2 cellular contexts compared by ENCODE assay signal in the genomic region with DNA sequence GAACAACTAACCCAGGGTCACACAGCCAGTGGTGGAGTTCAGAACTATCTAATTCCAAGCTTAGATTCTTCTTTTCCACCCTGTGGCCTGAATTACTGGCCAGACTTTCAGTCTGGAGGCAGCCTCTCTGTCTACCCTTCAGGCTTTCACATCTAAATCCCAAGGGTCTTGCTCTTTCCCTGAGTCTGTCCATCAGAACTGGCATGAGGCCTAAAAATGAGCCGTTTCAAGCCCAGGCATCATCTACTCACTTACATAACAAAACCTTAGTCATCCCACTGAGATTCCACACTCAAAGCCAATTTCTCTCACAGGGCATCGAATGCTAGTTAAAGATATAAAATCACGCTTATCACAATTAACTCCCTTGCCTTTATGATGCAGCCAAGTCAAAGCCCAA.
TF ChIP-seq lines count a peak whose summit lies in the region.

No MANE protein-coding gene starts in this region.

TF ChIP-seq in SK-N-SH treated with all-trans-retinoic acid at 6 μM for 48 hours, 23 proteins besides CTCF, POLR2A, EP300 and RAD21 (continued from another document):
- TF ChIP-seq PPARA (CRISPR knock-in tag; IDR thresholded peaks at IDR 0.05; ENCODE audit: borderline replicate concordance) (no peak), ZFP30 (CRISPR knock-in tag; IDR thresholded peaks at IDR 0.05) (no peak), CSDC2 (CRISPR knock-in tag; IDR thresholded peaks at IDR 0.05) (no peak), OSR1 (CRISPR knock-in tag; IDR thresholded peaks at IDR 0.05) (no peak), ESRRG (CRISPR knock-in tag; IDR thresholded peaks at IDR 0.05) (no peak), TCF4 (CRISPR knock-in tag; IDR thresholded peaks at IDR 0.05; ENCODE audit: borderline replicate concordance) (no peak), ZNF565 (CRISPR knock-in tag; conservative IDR thresholded peaks at IDR 0.05; ENCODE audit: low read depth) (no peak), TOX (CRISPR knock-in tag; IDR thresholded peaks at IDR 0.05; ENCODE audit: borderline replicate concordance) (no peak), ZFP3 (CRISPR knock-in tag; IDR thresholded peaks at IDR 0.05) (no peak), ZNF70 (CRISPR knock-in tag; IDR thresholded peaks at IDR 0.05) (no peak), BACH2 (CRISPR knock-in tag; IDR thresholded peaks at IDR 0.05; ENCODE audit: borderline replicate concordance) (no peak)
- TF ChIP-seq, protein P1, sequence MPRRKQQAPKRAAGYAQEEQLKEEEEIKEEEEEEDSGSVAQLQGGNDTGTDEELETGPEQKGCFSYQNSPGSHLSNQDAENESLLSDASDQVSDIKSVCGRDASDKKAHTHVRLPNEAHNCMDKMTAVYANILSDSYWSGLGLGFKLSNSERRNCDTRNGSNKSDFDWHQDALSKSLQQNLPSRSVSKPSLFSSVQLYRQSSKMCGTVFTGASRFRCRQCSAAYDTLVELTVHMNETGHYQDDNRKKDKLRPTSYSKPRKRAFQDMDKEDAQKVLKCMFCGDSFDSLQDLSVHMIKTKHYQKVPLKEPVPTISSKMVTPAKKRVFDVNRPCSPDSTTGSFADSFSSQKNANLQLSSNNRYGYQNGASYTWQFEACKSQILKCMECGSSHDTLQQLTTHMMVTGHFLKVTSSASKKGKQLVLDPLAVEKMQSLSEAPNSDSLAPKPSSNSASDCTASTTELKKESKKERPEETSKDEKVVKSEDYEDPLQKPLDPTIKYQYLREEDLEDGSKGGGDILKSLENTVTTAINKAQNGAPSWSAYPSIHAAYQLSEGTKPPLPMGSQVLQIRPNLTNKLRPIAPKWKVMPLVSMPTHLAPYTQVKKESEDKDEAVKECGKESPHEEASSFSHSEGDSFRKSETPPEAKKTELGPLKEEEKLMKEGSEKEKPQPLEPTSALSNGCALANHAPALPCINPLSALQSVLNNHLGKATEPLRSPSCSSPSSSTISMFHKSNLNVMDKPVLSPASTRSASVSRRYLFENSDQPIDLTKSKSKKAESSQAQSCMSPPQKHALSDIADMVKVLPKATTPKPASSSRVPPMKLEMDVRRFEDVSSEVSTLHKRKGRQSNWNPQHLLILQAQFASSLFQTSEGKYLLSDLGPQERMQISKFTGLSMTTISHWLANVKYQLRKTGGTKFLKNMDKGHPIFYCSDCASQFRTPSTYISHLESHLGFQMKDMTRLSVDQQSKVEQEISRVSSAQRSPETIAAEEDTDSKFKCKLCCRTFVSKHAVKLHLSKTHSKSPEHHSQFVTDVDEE (CRISPR knock-in tag; IDR thresholded peaks at IDR 0.05) = no peak
- TF ChIP-seq, protein P2, sequence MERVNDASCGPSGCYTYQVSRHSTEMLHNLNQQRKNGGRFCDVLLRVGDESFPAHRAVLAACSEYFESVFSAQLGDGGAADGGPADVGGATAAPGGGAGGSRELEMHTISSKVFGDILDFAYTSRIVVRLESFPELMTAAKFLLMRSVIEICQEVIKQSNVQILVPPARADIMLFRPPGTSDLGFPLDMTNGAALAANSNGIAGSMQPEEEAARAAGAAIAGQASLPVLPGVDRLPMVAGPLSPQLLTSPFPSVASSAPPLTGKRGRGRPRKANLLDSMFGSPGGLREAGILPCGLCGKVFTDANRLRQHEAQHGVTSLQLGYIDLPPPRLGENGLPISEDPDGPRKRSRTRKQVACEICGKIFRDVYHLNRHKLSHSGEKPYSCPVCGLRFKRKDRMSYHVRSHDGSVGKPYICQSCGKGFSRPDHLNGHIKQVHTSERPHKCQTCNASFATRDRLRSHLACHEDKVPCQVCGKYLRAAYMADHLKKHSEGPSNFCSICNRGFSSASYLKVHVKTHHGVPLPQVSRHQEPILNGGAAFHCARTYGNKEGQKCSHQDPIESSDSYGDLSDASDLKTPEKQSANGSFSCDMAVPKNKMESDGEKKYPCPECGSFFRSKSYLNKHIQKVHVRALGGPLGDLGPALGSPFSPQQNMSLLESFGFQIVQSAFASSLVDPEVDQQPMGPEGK (CRISPR knock-in tag; IDR thresholded peaks at IDR 0.05; ENCODE audit: borderline replicate concordance) = no peak
- TF ChIP-seq, protein P3, sequence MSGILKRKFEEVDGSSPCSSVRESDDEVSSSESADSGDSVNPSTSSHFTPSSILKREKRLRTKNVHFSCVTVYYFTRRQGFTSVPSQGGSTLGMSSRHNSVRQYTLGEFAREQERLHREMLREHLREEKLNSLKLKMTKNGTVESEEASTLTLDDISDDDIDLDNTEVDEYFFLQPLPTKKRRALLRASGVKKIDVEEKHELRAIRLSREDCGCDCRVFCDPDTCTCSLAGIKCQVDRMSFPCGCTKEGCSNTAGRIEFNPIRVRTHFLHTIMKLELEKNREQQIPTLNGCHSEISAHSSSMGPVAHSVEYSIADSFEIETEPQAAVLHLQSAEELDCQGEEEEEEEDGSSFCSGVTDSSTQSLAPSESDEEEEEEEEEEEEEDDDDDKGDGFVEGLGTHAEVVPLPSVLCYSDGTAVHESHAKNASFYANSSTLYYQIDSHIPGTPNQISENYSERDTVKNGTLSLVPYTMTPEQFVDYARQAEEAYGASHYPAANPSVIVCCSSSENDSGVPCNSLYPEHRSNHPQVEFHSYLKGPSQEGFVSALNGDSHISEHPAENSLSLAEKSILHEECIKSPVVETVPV (CRISPR knock-in tag; IDR thresholded peaks at IDR 0.05) = no peak

TF ChIP-seq in WTC11, 78 proteins besides CTCF, POLR2A, EP300 and RAD21 (continued from another document):
- TF ChIP-seq, protein P4, sequence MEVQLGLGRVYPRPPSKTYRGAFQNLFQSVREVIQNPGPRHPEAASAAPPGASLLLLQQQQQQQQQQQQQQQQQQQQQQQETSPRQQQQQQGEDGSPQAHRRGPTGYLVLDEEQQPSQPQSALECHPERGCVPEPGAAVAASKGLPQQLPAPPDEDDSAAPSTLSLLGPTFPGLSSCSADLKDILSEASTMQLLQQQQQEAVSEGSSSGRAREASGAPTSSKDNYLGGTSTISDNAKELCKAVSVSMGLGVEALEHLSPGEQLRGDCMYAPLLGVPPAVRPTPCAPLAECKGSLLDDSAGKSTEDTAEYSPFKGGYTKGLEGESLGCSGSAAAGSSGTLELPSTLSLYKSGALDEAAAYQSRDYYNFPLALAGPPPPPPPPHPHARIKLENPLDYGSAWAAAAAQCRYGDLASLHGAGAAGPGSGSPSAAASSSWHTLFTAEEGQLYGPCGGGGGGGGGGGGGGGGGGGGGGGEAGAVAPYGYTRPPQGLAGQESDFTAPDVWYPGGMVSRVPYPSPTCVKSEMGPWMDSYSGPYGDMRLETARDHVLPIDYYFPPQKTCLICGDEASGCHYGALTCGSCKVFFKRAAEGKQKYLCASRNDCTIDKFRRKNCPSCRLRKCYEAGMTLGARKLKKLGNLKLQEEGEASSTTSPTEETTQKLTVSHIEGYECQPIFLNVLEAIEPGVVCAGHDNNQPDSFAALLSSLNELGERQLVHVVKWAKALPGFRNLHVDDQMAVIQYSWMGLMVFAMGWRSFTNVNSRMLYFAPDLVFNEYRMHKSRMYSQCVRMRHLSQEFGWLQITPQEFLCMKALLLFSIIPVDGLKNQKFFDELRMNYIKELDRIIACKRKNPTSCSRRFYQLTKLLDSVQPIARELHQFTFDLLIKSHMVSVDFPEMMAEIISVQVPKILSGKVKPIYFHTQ (CRISPR knock-in tag; IDR thresholded peaks at IDR 0.05) = no peak
- TF ChIP-seq, protein P5, sequence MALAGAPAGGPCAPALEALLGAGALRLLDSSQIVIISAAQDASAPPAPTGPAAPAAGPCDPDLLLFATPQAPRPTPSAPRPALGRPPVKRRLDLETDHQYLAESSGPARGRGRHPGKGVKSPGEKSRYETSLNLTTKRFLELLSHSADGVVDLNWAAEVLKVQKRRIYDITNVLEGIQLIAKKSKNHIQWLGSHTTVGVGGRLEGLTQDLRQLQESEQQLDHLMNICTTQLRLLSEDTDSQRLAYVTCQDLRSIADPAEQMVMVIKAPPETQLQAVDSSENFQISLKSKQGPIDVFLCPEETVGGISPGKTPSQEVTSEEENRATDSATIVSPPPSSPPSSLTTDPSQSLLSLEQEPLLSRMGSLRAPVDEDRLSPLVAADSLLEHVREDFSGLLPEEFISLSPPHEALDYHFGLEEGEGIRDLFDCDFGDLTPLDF (CRISPR knock-in tag; IDR thresholded peaks at IDR 0.05) = no peak
- no peak for TF ChIP-seq KAT7 (CRISPR knock-in tag; IDR thresholded peaks at IDR 0.05; ENCODE audit: borderline replicate concordance)
- TF ChIP-seq, protein P6, sequence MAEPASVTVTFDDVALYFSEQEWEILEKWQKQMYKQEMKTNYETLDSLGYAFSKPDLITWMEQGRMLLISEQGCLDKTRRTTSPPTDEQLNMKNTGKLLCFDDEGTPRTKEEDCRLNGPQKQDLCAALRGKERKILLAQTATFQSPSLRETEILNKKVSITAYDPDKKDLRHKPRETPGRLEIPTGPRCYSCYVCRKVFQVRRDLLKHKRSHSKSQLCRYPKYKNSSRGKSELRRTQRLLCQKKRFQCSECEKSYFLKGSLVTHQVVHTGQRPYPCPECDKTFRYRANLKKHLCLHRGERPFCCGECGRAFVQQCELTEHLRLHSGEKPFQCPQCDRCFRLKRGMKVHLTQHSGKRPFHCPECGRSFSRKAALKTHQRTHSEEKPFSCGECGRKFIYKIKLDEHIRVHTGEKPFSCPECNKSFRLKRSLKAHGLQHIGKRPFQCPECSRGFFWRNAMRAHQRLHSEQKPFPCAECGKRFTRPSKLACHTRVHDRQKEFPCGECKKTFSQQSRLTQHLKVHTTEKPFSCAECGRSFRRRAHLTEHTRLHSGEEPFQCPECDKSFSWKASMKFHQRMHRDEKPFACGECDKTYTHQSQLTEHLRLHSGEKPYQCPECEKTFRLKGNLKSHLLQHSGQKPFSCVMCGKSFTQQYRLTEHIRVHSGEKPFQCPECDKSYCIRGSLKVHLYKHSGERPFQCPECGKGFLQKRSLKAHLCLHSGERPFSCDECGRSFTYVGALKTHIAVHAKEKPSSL (CRISPR knock-in tag; conservative IDR thresholded peaks at IDR 0.05) = no peak
- no peak for TF ChIP-seq ELF4 (CRISPR knock-in tag; IDR thresholded peaks at IDR 0.05; ENCODE audit: low read depth)
TF ChIP-seq in WTC11: peak in this region for 0.
